In genomic region chr22:27370281-27370680, GRCh38 we compare ENCODE assay signal across 19 cellular contexts.
DNase-seq lines count a peak whose midpoint lies in the region; FAIRE-seq and TF ChIP-seq lines count a peak whose summit lies in the region.
"Had no signal": no experiment of that assay in that cellular context is flagged by ENCODE, and none has a peak within 500 bp of the region (broad histone marks: within the 10 kb centered on the region; RNA-seq: fewer than 3 reads in every experiment).

No MANE protein-coding gene starts in this region.

- no peak overlapping the region for H2AFZ ChIP-seq in OCI-LY3 (ENCODE audit: low read depth, low read length)
- H2AFZ ChIP-seq in H9 (ENCODE audit: low read length) = no peak overlapping the region

- H2BK120ac ChIP-seq in H9 (ENCODE audit: low read depth, low read length, poor library complexity, severe bottlenecking) = no peak overlapping the region

- H4K5ac ChIP-seq in H9 (ENCODE audit: insufficient read length, low read depth, low read length) = no peak overlapping the region

- no peak overlapping the region for H3T11ph ChIP-seq in H9 (ENCODE audit: low read length)

- no peak overlapping the region for H3K23ac ChIP-seq in H9 (ENCODE audit: insufficient read length, low read depth, low read length)

- H2BK12ac ChIP-seq in H9 (ENCODE audit: insufficient read length, low read depth, low read length) = no peak overlapping the region

- TF ChIP-seq CTCF in HL-60 (IDR thresholded peaks at IDR 0.05; ENCODE audit: insufficient read depth, low read length) = no peak
- no peak for TF ChIP-seq CTCF in OCI-LY3 (IDR thresholded peaks at IDR 0.05; ENCODE audit: low read depth, low read length)
- TF ChIP-seq CTCF in bronchial epithelial cell (IDR thresholded peaks at IDR 0.05; ENCODE audit: insufficient read depth, low read length, severe bottlenecking) = no peak
- TF ChIP-seq CTCF in RWPE1 (conservative IDR thresholded peaks at IDR 0.05; ENCODE audit: low read depth) = no peak
- TF ChIP-seq CTCF in H9 (conservative IDR thresholded peaks at IDR 0.05) = no peak

- H3K9me3 ChIP-seq in BLaER1 treated with 17β-estradiol and CSF1 and Interleukin-3, amounts not matched to agents 10 nM and 100 nM (replicated peaks in 1 of 11) = peaks cover 10 to 64% (median 28%) of the 10 kb centered on the region in 11 experiments; a peak in 20 of 22 replicates
- H3K9me3 ChIP-seq in OCI-LY3 (ENCODE audit: insufficient read depth, low read length) = no peaks in the 10 kb centered on the region
- no peaks in the 10 kb centered on the region for H3K9me3 ChIP-seq in H9 (ENCODE audit: control insufficient read depth, low read depth, low read length)
- H3K9me3 ChIP-seq: Caco-2 had no signal

- no peak overlapping the region for H2AK5ac ChIP-seq in H9 (ENCODE audit: insufficient read length, low read length)

- no peak overlapping the region for H2BK5ac ChIP-seq in H9 (ENCODE audit: insufficient read length, low read length)

- no peak overlapping the region for H2BK20ac ChIP-seq in H9 (ENCODE audit: low read depth, low read length, poor library complexity, severe bottlenecking)

- peak overlapping the region in 9 of 11 experiments; percentile 16 to 75 (median 64); a peak in 18 of 22 replicates for H3K27ac ChIP-seq in BLaER1 treated with 17β-estradiol and CSF1 and Interleukin-3, amounts not matched to agents 10 nM and 100 nM
- H3K27ac ChIP-seq in HL-60 (replicated peaks) (no peak overlapping the region), OCI-LY3 (ENCODE audit: low read length) (no peak overlapping the region), RWPE1 (no peak overlapping the region), H9 (ENCODE audit: insufficient read length, low read depth, low read length) (no peak overlapping the region)

- POLR2A ChIA-PET in RWPE1 (lab: Yijun Ruan, JAX; ENCODE audit: low non-redundant PET) = no interaction called here

- no peaks in the 10 kb centered on the region for H3K79me1 ChIP-seq in H9 (ENCODE audit: insufficient read depth, low read depth, low read length, poor library complexity, severe bottlenecking)

- H3K14ac ChIP-seq in H9 (ENCODE audit: insufficient read depth, low read length) = no peak overlapping the region

- no peak overlapping the region for H3K18ac ChIP-seq in H9 (ENCODE audit: insufficient read length, low read depth, low read length)

- no peak overlapping the region for H3K4me3 Mint-ChIP-seq in H9
- H3K4me3 Mint-ChIP-seq: nephron progenitor cell had no signal

- no peak overlapping the region; a peak in 1 of 7 replicates for H3K27ac Mint-ChIP-seq in H9
- H3K27ac Mint-ChIP-seq: nephron progenitor cell had no signal

- no peaks in the 10 kb centered on the region for H3K27me3 ChIP-seq in BLaER1 treated with 17β-estradiol and CSF1 and Interleukin-3, amounts not matched to agents 10 nM and 100 nM
- H3K27me3 ChIP-seq in HL-60 (ENCODE audit: insufficient read depth, poor library complexity, severe bottlenecking) (peaks cover 2% of the 10 kb centered on the region), OCI-LY3 (ENCODE audit: low read depth, low read length) (peaks cover 14% of the 10 kb centered on the region; the same call in 1 of the 2 replicates), bronchial epithelial cell (ENCODE audit: control insufficient read depth, insufficient read depth, low read length) (peaks cover 1% of the 10 kb centered on the region), H9 (ENCODE audit: insufficient read depth, low read length) (no peaks in the 10 kb centered on the region)

- no peaks in the 10 kb centered on the region for H3K36me3 ChIP-seq in BLaER1 treated with 17β-estradiol and CSF1 and Interleukin-3, amounts not matched to agents 10 nM and 100 nM
- H3K36me3 ChIP-seq in OCI-LY3 (replicated peaks; ENCODE audit: low read depth, low read length) (no peaks in the 10 kb centered on the region), bronchial epithelial cell (ENCODE audit: control insufficient read depth, insufficient read depth, low read length) (no peaks in the 10 kb centered on the region)

- no peak overlapping the region for H3K56ac ChIP-seq in H9 (ENCODE audit: insufficient read length, low read depth, low read length)

- peaks cover 7 to 18% (median 10%) of the 10 kb centered on the region in 10 experiments for H3K4me1 ChIP-seq in BLaER1 treated with 17β-estradiol and CSF1 and Interleukin-3, amounts not matched to agents 10 nM and 100 nM
- H3K4me1 ChIP-seq in OCI-LY3 (ENCODE audit: low read length) (peaks cover 3% of the 10 kb centered on the region; the same call in 1 of the 2 replicates), H9 (ENCODE audit: insufficient read depth, low read length) (no peaks in the 10 kb centered on the region)
- H3K4me1 ChIP-seq: Caco-2 had no signal

- no peaks in the 10 kb centered on the region for H3K9me3 Mint-ChIP-seq in H9

- peak; percentile 47 for FAIRE-seq in bronchial epithelial cell (lab: Jason Lieb, UNC)

- 0 out of 22 replicates have a peak overlapping the region, but pooled peaks of 1 of the 11 experiments have one; percentile 22 for H3K9ac ChIP-seq in BLaER1 treated with 17β-estradiol and CSF1 and Interleukin-3, amounts not matched to agents 10 nM and 100 nM
- H3K9ac ChIP-seq in OCI-LY3 (ENCODE audit: low read length) = no peak overlapping the region
- H3K9ac ChIP-seq in H9 (ENCODE audit: extremely low read depth, insufficient read length, low read length) = no peak overlapping the region

- DNase-seq in HL-60 (ENCODE audit: low read depth in 1 of 2, low spot score in 1 of 2) (peak; percentile 61 to 79), bronchial epithelial cell (ENCODE audit: low read depth) (peak; percentile 14), NCI-H510A (lab: John Stamatoyannopoulos, UW) (no peak), T-helper 1 cell (no peak), RWPE1 (ENCODE audit: low spot score) (no peak), H9 (no peak)
- DNase-seq: activated CD8-positive, alpha-beta memory T cell treated with anti-CD3 and anti-CD28 coated beads, Interleukin-2, amount 50 U/mL, for 48 hours; activated gamma-delta T cell; Caco-2; central memory CD4-positive, alpha-beta T cell; effector memory CD4-positive, alpha-beta T cell; EL; head of caudate nucleus; NCI-H1417 treated with DMSO at 0.1 percent for 48 hours; NCI-H774; nephron progenitor cell had no signal

- H4K20me1 ChIP-seq in BLaER1 treated with 17β-estradiol and CSF1 and Interleukin-3, amounts not matched to agents 10 nM and 100 nM = no peaks in the 10 kb centered on the region
- H4K20me1 ChIP-seq in OCI-LY3 (ENCODE audit: insufficient read depth, low read length) (no peaks in the 10 kb centered on the region), H9 (ENCODE audit: control insufficient read depth, insufficient read depth, insufficient read length) (no peaks in the 10 kb centered on the region)

- no peak overlapping the region for H4K91ac ChIP-seq in H9 (ENCODE audit: insufficient read length, low read depth, low read length)

- peak overlapping the region; percentile 23 to 50 (median 44); a peak in 17 of 22 replicates for H3K4me2 ChIP-seq in BLaER1 treated with 17β-estradiol and CSF1 and Interleukin-3, amounts not matched to agents 10 nM and 100 nM
- 0 out of 2 replicates have a peak overlapping the region, but pooled peaks have one; percentile 24 for H3K4me2 ChIP-seq in OCI-LY3 (ENCODE audit: low read length)
- H3K4me2 ChIP-seq in H9 (ENCODE audit: insufficient read depth, insufficient read length, low read length) = no peak overlapping the region
- H3K4me2 ChIP-seq: smooth muscle cell had no signal

- H3K23me2 ChIP-seq in H9 (ENCODE audit: insufficient read length, low read depth, low read length, poor library complexity, severe bottlenecking) = no peaks in the 10 kb centered on the region

- no peak overlapping the region for H2BK15ac ChIP-seq in H9 (ENCODE audit: low read depth, low read length)

- H3K4ac ChIP-seq in H9 (ENCODE audit: low read depth, low read length) = no peak overlapping the region

- H4K8ac ChIP-seq in H9 (replicated peaks; ENCODE audit: insufficient read length, low read depth, low read length) = no peak overlapping the region

- CTCF ChIA-PET in RWPE1 (lab: Yijun Ruan, JAX) = no interaction called here

- H3K27me3 Mint-ChIP-seq in H9 (ENCODE audit: low read depth) = peaks cover 10% of the 10 kb centered on the region

- H3K4me1 Mint-ChIP-seq in H9 = peaks cover 27 to 33% of the 10 kb centered on the region in 2 experiments

- H3K36me3 Mint-ChIP-seq in H9 (ENCODE audit: insufficient read depth in 1 of 3, low read depth in 3 of 3) = no peaks in the 10 kb centered on the region

- WGBS in H9 (ENCODE audit: extremely low coverage, insufficient read length, low lambda C conversion rate) = no CpG with 5 or more reads among the region's 4 CpGs

- no peak overlapping the region for H3K4me3 ChIP-seq in BLaER1 treated with 17β-estradiol and CSF1 and Interleukin-3, amounts not matched to agents 10 nM and 100 nM
- H3K4me3 ChIP-seq in HL-60 (replicated peaks; ENCODE audit: insufficient read depth, low read length) = no peak overlapping the region
- no peak overlapping the region for H3K4me3 ChIP-seq in OCI-LY3 (ENCODE audit: low read length)
- H3K4me3 ChIP-seq in bronchial epithelial cell (ENCODE audit: low read depth, low read length) = no peak overlapping the region
- H3K4me3 ChIP-seq: smooth muscle cell had no signal

- no peaks in the 10 kb centered on the region for H3K79me2 ChIP-seq in OCI-LY3 (ENCODE audit: low read length)
- H3K79me2 ChIP-seq in H9 (ENCODE audit: insufficient read depth, low read length) = no peaks in the 10 kb centered on the region

Comparison
In these comparisons a context has a peak if more than half of its experiments do, and no peak if none do; other contexts are left out.
1. H3K27ac ChIP-seq: peak in BLaER1 treated with 17β-estradiol and CSF1 and Interleukin-3, amounts not matched to agents 10 nM and 100 nM (9 of 11); none in HL-60 (single experiment), OCI-LY3 (single experiment), RWPE1 (single experiment) and H9 (single experiment).
2. DNase-seq: peak in HL-60 (2 of 2) and bronchial epithelial cell (single experiment); none in NCI-H510A (single experiment), T-helper 1 cell (0 of 5), RWPE1 (single experiment) and H9 (single experiment).